ENCODE assay signal across 8 cellular contexts in genomic region chr10:73644015-73644743, GRCh38. TPM values are rescaled to one million over a fixed set of nuclear protein-coding genes. Genes with fewer than 3 reads are reported as not detected.
DNase-seq lines count a peak whose midpoint lies in the region; ATAC-seq, FAIRE-seq and TF ChIP-seq lines count a peak whose summit lies in the region.

No MANE protein-coding gene starts in this region.

- no peaks in the 10 kb centered on the region for H3K36me3 ChIP-seq in bronchial epithelial cell (ENCODE audit: control insufficient read depth, insufficient read depth, low read length)

- H3K27me3 ChIP-seq in bronchial epithelial cell (ENCODE audit: control insufficient read depth, insufficient read depth, low read length): no peaks in the 10 kb centered on the region

- peak; percentile 44 for ATAC-seq in GM19043 (IDR thresholded peaks at IDR 0.05; ENCODE audit: low read depth, unreplicated experiment)

- H3K4me3 ChIP-seq in bronchial epithelial cell (ENCODE audit: low read depth, low read length): no peak overlapping the region

- peak; percentile 68 to 72 for DNase-seq in AML-193 (lab: John Stamatoyannopoulos, UW)
- DNase-seq in NCI-H2029 (lab: John Stamatoyannopoulos, UW): peak; percentile 11
- DNase-seq in UCSD-AML1 (lab: John Stamatoyannopoulos, UW; ENCODE audit: unreplicated experiment): peak; percentile 36
- DNase-seq in bronchial epithelial cell (ENCODE audit: low read depth): peak; percentile 61
- peak; percentile 78 for DNase-seq in islet precursor cell
- peak; percentile 34 for DNase-seq in stimulated activated CD4-positive, alpha-beta T cell treated with anti-CD3 and anti-CD28 coated beads, Interleukin-4, amount 100 ng/mL, for 1 hour
- no peak for DNase-seq in NCI-H1048 (lab: John Stamatoyannopoulos, UW)

- peak; percentile 83 for TF ChIP-seq CTCF in bronchial epithelial cell (IDR thresholded peaks at IDR 0.05; ENCODE audit: insufficient read depth, low read length, severe bottlenecking)

- no peak for FAIRE-seq in bronchial epithelial cell (lab: Jason Lieb, UNC)

RNA-seq across cellular contexts. Expression of gene MYOZ1, which starts 2.9 kb away (rescaled TPM):
- total RNA-seq in bronchial epithelial cell: not detected in 2 replicates

RNA-seq across cellular contexts. Expression of gene SYNPO2L, which starts 11.7 kb away (rescaled TPM):
- under 0.01 TPM in 1 of 2 replicates, not detected in the other for total RNA-seq in bronchial epithelial cell

RNA-seq across cellular contexts. Expression of gene USP54, which starts 53.0 kb away (rescaled TPM):
- 5.8 and 24.5 TPM in 2 replicates for total RNA-seq in bronchial epithelial cell

RNA-seq across cellular contexts. Expression of gene AGAP5, which starts 53.7 kb away (rescaled TPM):
- 3.7 and 4.0 TPM in 2 replicates for total RNA-seq in bronchial epithelial cell
